1 cellular context compared by ENCODE assay signal in genomic region chr7:50530771-50531170, GRCh38.
TF ChIP-seq lines count a peak whose summit lies in the region.

No MANE protein-coding gene starts in this region.

TF ChIP-seq in GM12878, 131 proteins besides CTCF, POLR2A, EP300 and RAD21:
- TF ChIP-seq NBN (IDR thresholded peaks at IDR 0.05), result no peak
- TF ChIP-seq, protein P1, sequence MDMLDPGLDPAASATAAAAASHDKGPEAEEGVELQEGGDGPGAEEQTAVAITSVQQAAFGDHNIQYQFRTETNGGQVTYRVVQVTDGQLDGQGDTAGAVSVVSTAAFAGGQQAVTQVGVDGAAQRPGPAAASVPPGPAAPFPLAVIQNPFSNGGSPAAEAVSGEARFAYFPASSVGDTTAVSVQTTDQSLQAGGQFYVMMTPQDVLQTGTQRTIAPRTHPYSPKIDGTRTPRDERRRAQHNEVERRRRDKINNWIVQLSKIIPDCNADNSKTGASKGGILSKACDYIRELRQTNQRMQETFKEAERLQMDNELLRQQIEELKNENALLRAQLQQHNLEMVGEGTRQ (IDR thresholded peaks at IDR 0.05; ENCODE audit: borderline replicate concordance, low read depth, low read length), result no peak
- TF ChIP-seq CREB1 (IDR thresholded peaks at IDR 0.05; ENCODE audit: low read depth), result no peak
- no peak for TF ChIP-seq CBFB (IDR thresholded peaks at IDR 0.05; ENCODE audit: low read depth)
- no peak for TF ChIP-seq SMAD5 (IDR thresholded peaks at IDR 0.05; ENCODE audit: low read depth)
- no peak for TF ChIP-seq ZZZ3 (IDR thresholded peaks at IDR 0.05; ENCODE audit: control insufficient read depth, insufficient read length, low read depth)
- no peak for TF ChIP-seq SREBF1 (IDR thresholded peaks at IDR 0.05; ENCODE audit: low read length)
- TF ChIP-seq REST (IDR thresholded peaks at IDR 0.05; ENCODE audit: low read depth, low read length), result no peak
- TF ChIP-seq ZNF384 (IDR thresholded peaks at IDR 0.05; ENCODE audit: borderline replicate concordance, low read depth, low read length), result no peak
- no peak for TF ChIP-seq ZBED1 (IDR thresholded peaks at IDR 0.05; ENCODE audit: borderline replicate concordance)
- no peak for TF ChIP-seq RBBP5 (conservative IDR thresholded peaks at IDR 0.05)
- TF ChIP-seq BACH1 (IDR thresholded peaks at IDR 0.05; ENCODE audit: borderline replicate concordance), result no peak
- no peak for TF ChIP-seq SMAD1 (IDR thresholded peaks at IDR 0.05; ENCODE audit: low read depth, partially characterized antibody)
- TF ChIP-seq YBX1 (IDR thresholded peaks at IDR 0.05), result no peak
